ENCODE assay signal across 8 cellular contexts in the genomic region with DNA sequence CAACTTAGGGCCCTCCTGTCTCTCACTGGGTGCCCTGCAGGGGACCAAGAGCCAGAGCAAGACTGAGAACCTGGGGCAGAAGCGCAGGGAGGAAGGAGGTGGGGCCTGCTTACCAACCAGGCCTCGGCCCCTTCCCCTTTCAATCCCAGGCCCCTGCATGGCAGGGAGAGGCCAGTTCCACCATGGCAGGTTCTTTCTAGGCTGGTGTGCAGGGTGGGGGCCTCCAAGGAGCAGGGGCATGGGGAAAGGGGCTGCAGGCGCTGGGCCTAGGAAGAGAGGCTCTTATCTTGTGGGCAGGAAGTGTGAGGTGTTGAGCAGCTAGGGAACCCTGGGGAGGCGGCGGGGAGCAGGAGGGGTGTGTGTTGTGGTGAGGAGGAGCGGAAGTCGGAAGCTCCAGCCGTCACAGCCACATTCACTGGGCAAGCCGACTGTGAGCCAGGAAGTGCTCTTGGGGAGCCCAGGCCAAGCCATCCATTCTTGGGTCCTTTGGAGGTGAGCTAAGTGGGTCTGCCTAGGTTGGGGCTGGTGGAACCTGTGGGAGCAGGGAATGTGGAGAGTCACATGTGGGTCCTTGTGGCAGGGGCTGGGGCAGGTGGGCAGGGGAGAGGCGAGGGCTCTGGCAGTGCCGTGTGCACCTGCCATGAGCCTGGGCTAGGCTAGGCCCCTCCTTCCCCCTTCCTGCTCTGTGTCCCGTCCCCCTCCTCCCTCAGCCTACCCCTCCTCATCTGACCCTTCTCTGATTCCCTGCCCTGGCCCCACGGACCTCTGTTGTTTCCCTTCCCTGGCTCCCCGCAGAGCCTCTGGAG. TPM values are rescaled to one million over a fixed set of nuclear protein-coding genes. Genes with fewer than 3 reads are reported as not detected.
DNase-seq lines count a peak whose midpoint lies in the region; ATAC-seq lines count a peak whose summit lies in the region.

A gene (plus strand): TSS at position 409 of the 806 bp plus-strand sequence. CDS start 8,486 bp downstream, outside the sequence.

- H3K27me3 ChIP-seq in subcutaneous abdominal adipose tissue (ENCODE audit: control insufficient read depth in 5 of 5, insufficient read depth in 4 of 5, low read length in 5 of 5) = no peaks in the 10 kb centered on the region

- peaks cover 4% of the 10 kb centered on the region for H3K9me3 Mint-ChIP-seq in activated naive CD8-positive, alpha-beta T cell treated with anti-CD3 and anti-CD28 coated beads, Interleukin-2, amount 50 U/mL, for 24 hours
- H3K9me3 Mint-ChIP-seq in naive B cell = peaks cover 0 to 4% (median 0%) of the 10 kb centered on the region in 7 donors

- H3K4me1 Mint-ChIP-seq in activated naive CD8-positive, alpha-beta T cell treated with anti-CD3 and anti-CD28 coated beads, Interleukin-2, amount 50 U/mL, for 24 hours = peaks cover 77% of the 10 kb centered on the region
- H3K4me1 Mint-ChIP-seq in naive B cell = peaks cover 74 to 87% (median 87%) of the 10 kb centered on the region in 3 donors

- H3K4me3 ChIP-seq in subcutaneous abdominal adipose tissue (ENCODE audit: low read depth in 1 of 5, low read length in 5 of 5) = peak within 1 kb of the TSS; percentile 26 to 60 (median 30)

- no peaks in the 10 kb centered on the region for H3K36me3 ChIP-seq in subcutaneous abdominal adipose tissue (ENCODE audit: control insufficient read depth in 5 of 5, insufficient read depth in 5 of 5, low read length in 5 of 5)

- peak within 1 kb of the TSS; percentile 95 for H3K27ac Mint-ChIP-seq in activated naive CD8-positive, alpha-beta T cell treated with anti-CD3 and anti-CD28 coated beads, Interleukin-2, amount 50 U/mL, for 24 hours
- H3K27ac Mint-ChIP-seq in naive B cell = peak within 1 kb of the TSS; percentile 84 to 99 (median 96)

- peak within 1 kb of the TSS in 3 of 5 donors; percentile 14 to 53 (median 16) for H3K9ac ChIP-seq in subcutaneous abdominal adipose tissue (ENCODE audit: low read length in 5 of 5)

- peak within 1 kb of the TSS; percentile 95 for H3K4me3 Mint-ChIP-seq in activated naive CD8-positive, alpha-beta T cell treated with anti-CD3 and anti-CD28 coated beads, Interleukin-2, amount 50 U/mL, for 24 hours
- peak within 1 kb of the TSS; percentile 80 to 98 (median 91) for H3K4me3 Mint-ChIP-seq in naive B cell

- no peaks in the 10 kb centered on the region for H3K9me3 ChIP-seq in subcutaneous abdominal adipose tissue (ENCODE audit: control insufficient read depth in 5 of 5, low read length in 5 of 5)

- H3K4me1 ChIP-seq in subcutaneous abdominal adipose tissue (ENCODE audit: control insufficient read depth in 5 of 5, insufficient read depth in 5 of 5, low read length in 5 of 5) = peaks cover 0 to 5% (median 0%) of the 10 kb centered on the region in 5 donors

- H3K36me3 Mint-ChIP-seq in activated naive CD8-positive, alpha-beta T cell treated with anti-CD3 and anti-CD28 coated beads, Interleukin-2, amount 50 U/mL, for 24 hours (ENCODE audit: low read depth) = peaks cover 42% of the 10 kb centered on the region
- H3K36me3 Mint-ChIP-seq in naive B cell = peaks cover 7 to 8% of the 10 kb centered on the region in 2 donors

- peak; percentile 72 for ATAC-seq in GM19043 (IDR thresholded peaks at IDR 0.05; ENCODE audit: low read depth, unreplicated experiment)
- ATAC-seq in HG03175 (IDR thresholded peaks at IDR 0.05; ENCODE audit: unreplicated experiment) = peak; percentile 86
- peak; percentile 88 for ATAC-seq in activated naive CD8-positive, alpha-beta T cell treated with anti-CD3 and anti-CD28 coated beads, Interleukin-2, amount 50 U/mL, for 24 hours
- ATAC-seq in naive B cell (ENCODE audit: low read depth in 2 of 2) = peak; percentile 51 to 53

- H3K27ac ChIP-seq in subcutaneous abdominal adipose tissue (ENCODE audit: low read depth, low read length) = no peak within 1 kb of the TSS

- DNase-seq in T-helper 2 cell (peak; percentile 62 to 99 (median 79)), naive B cell (peak; percentile 79), NCI-H748 treated with DMSO at 0.1 percent for 48 hours (lab: John Stamatoyannopoulos, UW) (no peak), GM03348 (ENCODE audit: low spot score) (no peak)
- peak; percentile 87 for DNase-seq in activated naive CD8-positive, alpha-beta T cell treated with anti-CD3 and anti-CD28 coated beads, Interleukin-2, amount 50 U/mL, for 24 hours

- H3K27me3 Mint-ChIP-seq in activated naive CD8-positive, alpha-beta T cell treated with anti-CD3 and anti-CD28 coated beads, Interleukin-2, amount 50 U/mL, for 24 hours = peaks cover 2% of the 10 kb centered on the region
- H3K27me3 Mint-ChIP-seq in naive B cell = no peaks in the 10 kb centered on the region

RNA-seq across cellular contexts. Expression of the gene that starts here (rescaled TPM):
- polyA plus RNA-seq in naive B cell (ENCODE audit: low read depth in 6 of 6) = 10 to 100 TPM; 16.2 to 47.5 (median 29.1) TPM

Comparison
In these comparisons a context has a peak if more than half of its experiments do, and no peak if none do; other contexts are left out.
1. DNase-seq: peak in T-helper 2 cell (5 of 5), activated naive CD8-positive, alpha-beta T cell treated with anti-CD3 and anti-CD28 coated beads, Interleukin-2, amount 50 U/mL, for 24 hours (single experiment) and naive B cell (single experiment); none in NCI-H748 treated with DMSO at 0.1 percent for 48 hours (single experiment) and GM03348 (single experiment).
2. Peak in every context shown above with its lines, with median percentiles within 50 percentile points of each other: ATAC-seq.